In the genomic region with DNA sequence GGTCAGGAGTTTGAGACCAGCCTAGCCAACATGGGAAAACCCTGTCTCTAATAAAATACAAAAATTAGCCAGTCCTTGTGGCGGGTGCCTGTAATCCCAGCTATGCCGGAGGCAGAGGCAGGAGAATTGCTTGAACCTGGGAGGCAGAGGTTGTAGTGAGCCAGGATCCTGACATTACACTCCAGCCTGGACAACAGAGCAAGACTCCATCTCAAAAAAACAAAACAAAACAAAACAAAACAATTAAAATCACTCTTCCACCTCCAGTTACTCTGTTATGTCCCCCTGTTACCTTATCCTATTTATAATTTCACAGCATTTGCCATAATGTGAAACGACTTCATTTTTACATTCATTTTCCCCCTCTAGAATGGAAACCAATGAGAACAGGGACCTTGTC, we compare ENCODE assay signal across 24 cellular contexts. TPM values are rescaled to one million over a fixed set of nuclear protein-coding genes. Genes with fewer than 3 reads are reported as not detected.
DNase-seq lines count a peak whose midpoint lies in the region; ATAC-seq and TF ChIP-seq lines count a peak whose summit lies in the region.
"Had no signal": no experiment of that assay in that cellular context is flagged by ENCODE, and none has a peak within 500 bp of the region (broad histone marks: within the 10 kb centered on the region; RNA-seq: fewer than 3 reads in every experiment).

No MANE protein-coding gene starts in this region.

- no TSS peak for BruUV-seq in Caco-2 (replicated peaks; lab: Mats Ljungman, UMichigan)

- H3K9me3 ChIP-seq in Caco-2: no peaks in the 10 kb centered on the region
- H3K9me3 ChIP-seq: A549, MG63, SJCRH30 had no signal

- no peak for DNase-seq in Caco-2
- DNase-seq in WTC11 (ENCODE audit: low spot score): no peak
- no peak for DNase-seq in progenitor cell of endocrine pancreas (ENCODE audit: low spot score, unreplicated experiment)
- no peak for DNase-seq in iPS-NIHi11 (ENCODE audit: low spot score)
- no peak for DNase-seq in cortex of kidney (lab: John Stamatoyannopoulos, UW)
- no peak for DNase-seq in activated T-cell treated with anti-CD3 and anti-CD28 coated beads, Interleukin-2, amount 50 U/mL, for 24 hours
- DNase-seq: AML-193, DMS153, DND-41, IMR-90, KG1, MG63, NCI-H1105 treated with DMSO at 0.1 percent for 48 hours, NCI-H2029, NCI-H2227 treated with DMSO at 0.1 percent for 48 hours, NCI-H526 treated with DMSO at 0.1 percent for 48 hours, PC-9, SJCRH30 had no signal

- H3K9me3 Mint-ChIP-seq in Caco-2 (ENCODE audit: unreplicated experiment) (no peaks in the 10 kb centered on the region), WTC11 (no peaks in the 10 kb centered on the region), nephron (no peaks in the 10 kb centered on the region), progenitor cell of endocrine pancreas (ENCODE audit: low read depth) (no peaks in the 10 kb centered on the region)
- no peaks in the 10 kb centered on the region for H3K9me3 Mint-ChIP-seq in activated T-cell treated with anti-CD3 and anti-CD28 coated beads, Interleukin-2, amount 50 U/mL, for 24 hours
- H3K9me3 Mint-ChIP-seq: CD8-positive, alpha-beta T cell had no signal

- no peaks in the 10 kb centered on the region for H3K27me3 Mint-ChIP-seq in Caco-2 (ENCODE audit: insufficient read depth, unreplicated experiment)
- H3K27me3 Mint-ChIP-seq in WTC11 (ENCODE audit: low read depth): peaks cover 12% of the 10 kb centered on the region
- H3K27me3 Mint-ChIP-seq in nephron (ENCODE audit: low read depth): peaks cover 3% of the 10 kb centered on the region
- no peaks in the 10 kb centered on the region for H3K27me3 Mint-ChIP-seq in progenitor cell of endocrine pancreas
- peaks cover 33% of the 10 kb centered on the region for H3K27me3 Mint-ChIP-seq in activated T-cell treated with anti-CD3 and anti-CD28 coated beads, Interleukin-2, amount 50 U/mL, for 24 hours

- H3K36me3 ChIP-seq in Caco-2 (ENCODE audit: control insufficient read depth, insufficient read depth, low read length): no peaks in the 10 kb centered on the region
- H3K36me3 ChIP-seq: MG63, SJCRH30 had no signal

- H3K4me3 Mint-ChIP-seq in Caco-2 (ENCODE audit: unreplicated experiment) (peak overlapping the region; percentile 75), WTC11 (no peak overlapping the region), nephron (no peak overlapping the region), progenitor cell of endocrine pancreas (ENCODE audit: low read depth) (no peak overlapping the region)
- H3K4me3 Mint-ChIP-seq in activated T-cell treated with anti-CD3 and anti-CD28 coated beads, Interleukin-2, amount 50 U/mL, for 24 hours: no peak overlapping the region
- H3K4me3 Mint-ChIP-seq: CD8-positive, alpha-beta T cell had no signal

- H3K4me1 Mint-ChIP-seq in Caco-2 (ENCODE audit: low read depth, unreplicated experiment) (peaks cover 34% of the 10 kb centered on the region), WTC11 (peaks cover 62% of the 10 kb centered on the region), nephron (peaks cover 54% of the 10 kb centered on the region), progenitor cell of endocrine pancreas (ENCODE audit: low read depth) (peaks cover 33% of the 10 kb centered on the region)
- H3K4me1 Mint-ChIP-seq in activated T-cell treated with anti-CD3 and anti-CD28 coated beads, Interleukin-2, amount 50 U/mL, for 24 hours (ENCODE audit: low read depth): peaks cover 27% of the 10 kb centered on the region

- H3K27ac Mint-ChIP-seq in Caco-2 (ENCODE audit: unreplicated experiment) (peak overlapping the region; percentile 96), WTC11 (peak overlapping the region; percentile 10; the same call in 1 of the 2 replicates), nephron (peak overlapping the region in 2 of 3 experiments; percentile 9 to 22), progenitor cell of endocrine pancreas (peak overlapping the region; percentile 66)
- H3K27ac Mint-ChIP-seq in activated T-cell treated with anti-CD3 and anti-CD28 coated beads, Interleukin-2, amount 50 U/mL, for 24 hours: no peak overlapping the region
- H3K27ac Mint-ChIP-seq: CD8-positive, alpha-beta T cell had no signal

- H3K4me1 ChIP-seq in Caco-2: peaks cover 66% of the 10 kb centered on the region

- TF ChIP-seq CTCF in Caco-2 (IDR thresholded peaks at IDR 0.05; ENCODE audit: insufficient read depth in 1 of 2, low read depth in 1 of 2, low read length in 1 of 2, severe bottlenecking in 1 of 2, unreplicated experiment in 1 of 2) (no peak), WTC11 (IDR thresholded peaks at IDR 0.05) (no peak), nephron (IDR thresholded peaks at IDR 0.05; ENCODE audit: unreplicated experiment in 3 of 3) (no peak), progenitor cell of endocrine pancreas (IDR thresholded peaks at IDR 0.05; ENCODE audit: unreplicated experiment) (no peak)

- H3K4me3 ChIP-seq in Caco-2 (ENCODE audit: low read depth, low read length): no peak overlapping the region
- H3K4me3 ChIP-seq: A549, MG63, PC-9, SJCRH30 had no signal

- CTCF ChIA-PET in Caco-2 (lab: Charles Lee): interaction anchor here (0.9 to 3.2 kb wide), 3 partner anchors 8 to 63 kb away, joined by 3 to 37 read pairs (median 24); no protein-coding TSS in a partner anchor
- CTCF ChIA-PET in WTC11 (lab: Charles Lee): interaction anchor here (2.5 to 3.0 kb wide), 3 partner anchors 63 to 69 kb away, joined by 17 to 33 read pairs (median 22); no protein-coding TSS in a partner anchor

- intact Hi-C loops in Caco-2 (cut with micrococcal nuclease; ENCODE audit: unreplicated experiment): loop anchor here (5.0 kb wide), 1 partner anchor 140 kb away; the partner anchor contains the start of gene UBE2D2

- POLR2A ChIA-PET in Caco-2 (lab: Charles Lee) (no interaction called here), WTC11 (lab: Charles Lee) (interaction anchor here (0.7 kb wide), 1 partner anchor 61 kb away, joined by 6 read pairs; no protein-coding TSS in a partner anchor)

- H3K36me3 Mint-ChIP-seq in Caco-2 (ENCODE audit: insufficient read depth, unreplicated experiment) (peaks cover 33% of the 10 kb centered on the region), WTC11 (no peaks in the 10 kb centered on the region), nephron (ENCODE audit: low read depth) (no peaks in the 10 kb centered on the region), progenitor cell of endocrine pancreas (ENCODE audit: insufficient read depth) (no peaks in the 10 kb centered on the region)
- no peaks in the 10 kb centered on the region for H3K36me3 Mint-ChIP-seq in activated T-cell treated with anti-CD3 and anti-CD28 coated beads, Interleukin-2, amount 50 U/mL, for 24 hours (ENCODE audit: low read depth)
- H3K36me3 Mint-ChIP-seq: CD8-positive, alpha-beta T cell had no signal

- H3K27me3 ChIP-seq in Caco-2 (replicated peaks; ENCODE audit: control insufficient read depth, insufficient read depth, low read length): no peaks in the 10 kb centered on the region
- H3K27me3 ChIP-seq: MG63, SJCRH30 had no signal

- ATAC-seq in WTC11 (no peak), GM19328 (IDR thresholded peaks at IDR 0.05; ENCODE audit: unreplicated experiment) (no peak)
- ATAC-seq: A549; CD8-positive, alpha-beta T cell; Right ventricle myocardium inferior; SK-N-SH treated with all-trans-retinoic acid at 6 μM for 48 hours had no signal

TF ChIP-seq in WTC11, 78 proteins besides CTCF, POLR2A, EP300 and RAD21 (continues in another document):
- TF ChIP-seq CREB1 (CRISPR knock-in tag; IDR thresholded peaks at IDR 0.05) (no peak), RELA (CRISPR knock-in tag; IDR thresholded peaks at IDR 0.05; ENCODE audit: borderline replicate concordance) (no peak), CREM (CRISPR knock-in tag; IDR thresholded peaks at IDR 0.05) (no peak)
- TF ChIP-seq, protein P1, sequence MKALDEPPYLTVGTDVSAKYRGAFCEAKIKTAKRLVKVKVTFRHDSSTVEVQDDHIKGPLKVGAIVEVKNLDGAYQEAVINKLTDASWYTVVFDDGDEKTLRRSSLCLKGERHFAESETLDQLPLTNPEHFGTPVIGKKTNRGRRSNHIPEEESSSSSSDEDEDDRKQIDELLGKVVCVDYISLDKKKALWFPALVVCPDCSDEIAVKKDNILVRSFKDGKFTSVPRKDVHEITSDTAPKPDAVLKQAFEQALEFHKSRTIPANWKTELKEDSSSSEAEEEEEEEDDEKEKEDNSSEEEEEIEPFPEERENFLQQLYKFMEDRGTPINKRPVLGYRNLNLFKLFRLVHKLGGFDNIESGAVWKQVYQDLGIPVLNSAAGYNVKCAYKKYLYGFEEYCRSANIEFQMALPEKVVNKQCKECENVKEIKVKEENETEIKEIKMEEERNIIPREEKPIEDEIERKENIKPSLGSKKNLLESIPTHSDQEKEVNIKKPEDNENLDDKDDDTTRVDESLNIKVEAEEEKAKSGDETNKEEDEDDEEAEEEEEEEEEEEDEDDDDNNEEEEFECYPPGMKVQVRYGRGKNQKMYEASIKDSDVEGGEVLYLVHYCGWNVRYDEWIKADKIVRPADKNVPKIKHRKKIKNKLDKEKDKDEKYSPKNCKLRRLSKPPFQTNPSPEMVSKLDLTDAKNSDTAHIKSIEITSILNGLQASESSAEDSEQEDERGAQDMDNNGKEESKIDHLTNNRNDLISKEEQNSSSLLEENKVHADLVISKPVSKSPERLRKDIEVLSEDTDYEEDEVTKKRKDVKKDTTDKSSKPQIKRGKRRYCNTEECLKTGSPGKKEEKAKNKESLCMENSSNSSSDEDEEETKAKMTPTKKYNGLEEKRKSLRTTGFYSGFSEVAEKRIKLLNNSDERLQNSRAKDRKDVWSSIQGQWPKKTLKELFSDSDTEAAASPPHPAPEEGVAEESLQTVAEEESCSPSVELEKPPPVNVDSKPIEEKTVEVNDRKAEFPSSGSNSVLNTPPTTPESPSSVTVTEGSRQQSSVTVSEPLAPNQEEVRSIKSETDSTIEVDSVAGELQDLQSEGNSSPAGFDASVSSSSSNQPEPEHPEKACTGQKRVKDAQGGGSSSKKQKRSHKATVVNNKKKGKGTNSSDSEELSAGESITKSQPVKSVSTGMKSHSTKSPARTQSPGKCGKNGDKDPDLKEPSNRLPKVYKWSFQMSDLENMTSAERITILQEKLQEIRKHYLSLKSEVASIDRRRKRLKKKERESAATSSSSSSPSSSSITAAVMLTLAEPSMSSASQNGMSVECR (CRISPR knock-in tag; IDR thresholded peaks at IDR 0.05; ENCODE audit: borderline replicate concordance): no peak
- TF ChIP-seq, protein P2, sequence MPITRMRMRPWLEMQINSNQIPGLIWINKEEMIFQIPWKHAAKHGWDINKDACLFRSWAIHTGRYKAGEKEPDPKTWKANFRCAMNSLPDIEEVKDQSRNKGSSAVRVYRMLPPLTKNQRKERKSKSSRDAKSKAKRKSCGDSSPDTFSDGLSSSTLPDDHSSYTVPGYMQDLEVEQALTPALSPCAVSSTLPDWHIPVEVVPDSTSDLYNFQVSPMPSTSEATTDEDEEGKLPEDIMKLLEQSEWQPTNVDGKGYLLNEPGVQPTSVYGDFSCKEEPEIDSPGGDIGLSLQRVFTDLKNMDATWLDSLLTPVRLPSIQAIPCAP (CRISPR knock-in tag; IDR thresholded peaks at IDR 0.05): no peak

RNA-seq across cellular contexts. Expression of gene CXXC5, which starts 54.4 kb away (rescaled TPM):
- total RNA-seq in Caco-2 (2022) (79.5 and 92.3 TPM in 2 replicates), WTC11 (2021) (77.5 to 97.2 TPM (median 78.0 TPM) in 3 replicates), progenitor cell of endocrine pancreas (79.1 and 88.2 TPM in 2 replicates)
